Comparison of ENCODE assay signal across 19 cellular contexts in the genomic region with DNA sequence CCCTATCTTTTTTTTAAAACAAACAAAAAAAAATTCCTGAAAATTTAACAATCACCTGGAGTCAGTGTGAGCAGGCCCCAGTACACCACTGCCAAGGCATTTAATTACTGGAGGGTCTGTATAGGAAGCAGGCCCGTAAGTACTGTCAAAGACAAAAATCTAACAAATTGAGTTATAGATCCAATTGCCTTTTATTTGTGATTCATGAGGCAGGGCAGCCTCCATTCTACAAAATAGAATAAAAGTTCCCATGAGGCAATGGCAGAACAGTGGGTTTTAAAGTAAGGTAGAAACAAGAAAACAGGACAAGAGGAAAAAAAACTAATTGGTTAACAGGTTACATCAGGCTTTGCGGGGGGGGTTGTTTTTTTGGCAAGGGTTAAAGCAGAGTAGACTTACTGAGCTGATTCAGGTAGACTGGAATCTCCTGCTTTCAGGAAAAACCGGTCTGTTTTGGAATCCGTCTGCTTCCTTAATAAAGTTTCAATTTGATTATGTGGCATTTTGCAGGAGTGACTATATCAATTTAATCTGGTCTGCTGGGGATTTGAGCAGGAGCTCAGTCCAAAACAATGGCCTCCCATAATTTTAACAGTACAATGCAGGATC. TPM values are rescaled to one million over a fixed set of nuclear protein-coding genes. Genes with fewer than 3 reads are reported as not detected.
DNase-seq lines count a peak whose midpoint lies in the region; ATAC-seq and TF ChIP-seq lines count a peak whose summit lies in the region.
"Had no signal": no experiment of that assay in that cellular context is flagged by ENCODE, and none has a peak within 500 bp of the region (broad histone marks: within the 10 kb centered on the region; RNA-seq: fewer than 3 reads in every experiment).

No MANE protein-coding gene starts in this region.

- no peak for TF ChIP-seq POLR2A in uterus (IDR thresholded peaks at IDR 0.05)

- H3K36me3 ChIP-seq in PC-3 (ENCODE audit: low read depth, low read length) (no peaks in the 10 kb centered on the region), mesendoderm (ENCODE audit: control insufficient read depth, insufficient read depth, low read length) (no peaks in the 10 kb centered on the region), uterus (no peaks in the 10 kb centered on the region)
- no peaks in the 10 kb centered on the region for H3K36me3 ChIP-seq in CD8-positive, alpha-beta T cell (ENCODE audit: insufficient read depth, low read length)
- H3K36me3 ChIP-seq: thoracic aorta had no signal

- H3K4me2 ChIP-seq in PC-3 (ENCODE audit: low read length) (peak overlapping the region; percentile 49), mesendoderm (ENCODE audit: low read length) (no peak overlapping the region)
- H3K4me2 ChIP-seq: neural progenitor cell had no signal

- no peaks in the 10 kb centered on the region for H3K9me3 ChIP-seq in PC-3 (ENCODE audit: low read length)
- no peaks in the 10 kb centered on the region for H3K9me3 ChIP-seq in uterus
- no peaks in the 10 kb centered on the region for H3K9me3 ChIP-seq in CD8-positive, alpha-beta T cell (ENCODE audit: low read length)
- H3K9me3 ChIP-seq: spleen, thoracic aorta had no signal

- CTCF ChIA-PET in PC-3 (lab: Charles Lee): no interaction called here
- CTCF ChIA-PET in CD8-positive, alpha-beta T cell (lab: Charles Lee): no interaction called here

- H4K8ac ChIP-seq in mesendoderm (ENCODE audit: low read depth, low read length): peak overlapping the region; percentile 13

- H2BK15ac ChIP-seq in mesendoderm (replicated peaks; ENCODE audit: low read depth): no peak overlapping the region

- no peak overlapping the region for H3K4ac ChIP-seq in mesendoderm (ENCODE audit: low read depth, low read length)

- H3K4me3 ChIP-seq in PC-3 (ENCODE audit: low read length) (no peak overlapping the region), mesendoderm (ENCODE audit: low read length) (no peak overlapping the region), uterus (no peak overlapping the region)
- H3K4me3 ChIP-seq in CD8-positive, alpha-beta T cell (ENCODE audit: low read depth, low read length): no peak overlapping the region
- H3K4me3 ChIP-seq: neural progenitor cell, spleen, thoracic aorta had no signal

- no peak overlapping the region for H2AFZ ChIP-seq in PC-3 (ENCODE audit: low read length)
- H2AFZ ChIP-seq: neural progenitor cell had no signal

- no peak overlapping the region for H3K4me3 Mint-ChIP-seq in CD8-positive, alpha-beta T cell
- H3K4me3 Mint-ChIP-seq: activated CD8-positive, alpha-beta T cell treated with anti-CD3 and anti-CD28 coated beads for 36 hours; activated naive CD8-positive, alpha-beta T cell treated with anti-CD3 and anti-CD28 coated beads, Interleukin-2, amount 10 ng/mL, durations not matched to agents 7 days and 5 days; activated T-cell treated with anti-CD3 and anti-CD28 coated beads, Interleukin-2, amount 50 U/mL, for 24 hours; CD14-positive monocyte; neural progenitor cell had no signal

- H3K27ac Mint-ChIP-seq in CD8-positive, alpha-beta T cell: no peak overlapping the region
- H3K27ac Mint-ChIP-seq: activated CD8-positive, alpha-beta T cell treated with anti-CD3 and anti-CD28 coated beads for 36 hours; activated naive CD8-positive, alpha-beta T cell treated with anti-CD3 and anti-CD28 coated beads, Interleukin-2, amount 10 ng/mL, durations not matched to agents 7 days and 5 days; activated T-cell treated with anti-CD3 and anti-CD28 coated beads, Interleukin-2, amount 50 U/mL, for 24 hours; neural progenitor cell had no signal

- no peaks in the 10 kb centered on the region for H3K9me2 ChIP-seq in PC-3 (replicated peaks; ENCODE audit: low read length)

- POLR2A ChIA-PET in PC-3 (lab: Charles Lee; ENCODE audit: unreplicated experiment): no interaction called here
- POLR2A ChIA-PET in CD8-positive, alpha-beta T cell (lab: Charles Lee): no interaction called here

- no peaks in the 10 kb centered on the region for H3K9me3 Mint-ChIP-seq in CD8-positive, alpha-beta T cell
- H3K9me3 Mint-ChIP-seq: activated CD8-positive, alpha-beta T cell treated with anti-CD3 and anti-CD28 coated beads for 36 hours; activated T-cell treated with anti-CD3 and anti-CD28 coated beads, Interleukin-2, amount 50 U/mL, for 24 hours; neural progenitor cell had no signal

- no peak overlapping the region for H2AK5ac ChIP-seq in mesendoderm (ENCODE audit: low read length)

- no CpG with 5 or more reads among the region's 4 CpGs for WGBS in mesendoderm (ENCODE audit: extremely low coverage, insufficient coverage, low lambda C conversion rate)

- no peak for TF ChIP-seq CTCF in C4-2B (conservative IDR thresholded peaks at IDR 0.05)
- TF ChIP-seq CTCF in PC-3 (conservative IDR thresholded peaks at IDR 0.05; ENCODE audit: low read depth, low read length): no peak
- TF ChIP-seq CTCF in uterus (IDR thresholded peaks at IDR 0.05): no peak
- no peak for TF ChIP-seq CTCF in CD8-positive, alpha-beta T cell (IDR thresholded peaks at IDR 0.05)

- H3K79me2 ChIP-seq in PC-3 (ENCODE audit: low read length): no peaks in the 10 kb centered on the region
- H3K79me2 ChIP-seq in mesendoderm (ENCODE audit: control insufficient read depth, insufficient read depth, low read length): no peaks in the 10 kb centered on the region

- no peak overlapping the region for H4K5ac ChIP-seq in mesendoderm (ENCODE audit: low read length)

- no peak overlapping the region for H2BK120ac ChIP-seq in mesendoderm (ENCODE audit: low read depth, low read length)

- H3K36me3 Mint-ChIP-seq in CD8-positive, alpha-beta T cell: peaks cover 41% of the 10 kb centered on the region

- H3K9ac ChIP-seq in PC-3 (ENCODE audit: low read length) (no peak overlapping the region), mesendoderm (ENCODE audit: low read length) (no peak overlapping the region)
- H3K9ac ChIP-seq: neural progenitor cell had no signal

- H3F3A ChIP-seq in PC-3 (ENCODE audit: low read length, unreplicated experiment): no peaks in the 10 kb centered on the region

- ATAC-seq in PC-3 (peak; percentile 48; the same call in 1 of the 2 replicates), HG03039 (IDR thresholded peaks at IDR 0.05; ENCODE audit: unreplicated experiment) (no peak), HG03460 (IDR thresholded peaks at IDR 0.05; ENCODE audit: unreplicated experiment) (no peak)
- no peak for ATAC-seq in CD8-positive, alpha-beta T cell
- ATAC-seq: activated CD8-positive, alpha-beta T cell treated with anti-CD3 and anti-CD28 coated beads for 36 hours had no signal

- H3K4me1 ChIP-seq in PC-3 (ENCODE audit: insufficient read depth, low read length) (peaks cover 20% of the 10 kb centered on the region), mesendoderm (ENCODE audit: control insufficient read depth, low read depth, low read length) (no peaks in the 10 kb centered on the region), uterus (no peaks in the 10 kb centered on the region)
- H3K4me1 ChIP-seq in CD8-positive, alpha-beta T cell (ENCODE audit: insufficient read depth, low read length): no peaks in the 10 kb centered on the region
- H3K4me1 ChIP-seq: spleen had no signal

- H3K27me3 Mint-ChIP-seq in CD8-positive, alpha-beta T cell (ENCODE audit: low read depth): no peaks in the 10 kb centered on the region
- H3K27me3 Mint-ChIP-seq: activated CD8-positive, alpha-beta T cell treated with anti-CD3 and anti-CD28 coated beads for 36 hours; activated naive CD8-positive, alpha-beta T cell treated with anti-CD3 and anti-CD28 coated beads, Interleukin-2, amount 10 ng/mL, durations not matched to agents 7 days and 5 days; activated T-cell treated with anti-CD3 and anti-CD28 coated beads, Interleukin-2, amount 50 U/mL, for 24 hours had no signal

- H3K27me3 ChIP-seq in PC-3 (ENCODE audit: low read length) (no peaks in the 10 kb centered on the region), mesendoderm (ENCODE audit: insufficient read depth, low read length, poor library complexity) (no peaks in the 10 kb centered on the region), uterus (no peaks in the 10 kb centered on the region)
- H3K27me3 ChIP-seq in CD8-positive, alpha-beta T cell (ENCODE audit: insufficient read depth, low read length): no peaks in the 10 kb centered on the region
- H3K27me3 ChIP-seq: neural progenitor cell, spleen had no signal

- H3K27ac ChIP-seq in C4-2B: peak overlapping the region; percentile 84
- peak overlapping the region; percentile 51 for H3K27ac ChIP-seq in PC-3 (ENCODE audit: low read length)
- no peak overlapping the region for H3K27ac ChIP-seq in mesendoderm (ENCODE audit: low read depth, low read length)
- H3K27ac ChIP-seq in uterus: no peak overlapping the region
- H3K27ac ChIP-seq in CD8-positive, alpha-beta T cell (ENCODE audit: low read depth, low read length): no peak overlapping the region
- H3K27ac ChIP-seq: neural progenitor cell, spleen, thoracic aorta had no signal

- no peak overlapping the region for H3K18ac ChIP-seq in mesendoderm (ENCODE audit: low read length)

- H2BK5ac ChIP-seq in mesendoderm (ENCODE audit: low read length): no peak overlapping the region

- H3K56ac ChIP-seq in mesendoderm (ENCODE audit: low read length): no peak overlapping the region

- DNase-seq in PC-3 (peak; percentile 92), dermis microvascular lymphatic vessel endothelial cell (ENCODE audit: low read depth in 2 of 2) (peak; percentile 26 to 42), mesendoderm (no peak), uterus (no peak)
- DNase-seq in CD8-positive, alpha-beta T cell: no peak
- DNase-seq: activated CD8-positive, alpha-beta T cell treated with anti-CD3 and anti-CD28 coated beads for 36 hours; activated naive CD8-positive, alpha-beta T cell treated with anti-CD3 and anti-CD28 coated beads, Interleukin-2, amount 10 ng/mL, durations not matched to agents 7 days and 5 days; activated T-cell treated with anti-CD3 and anti-CD28 coated beads, Interleukin-2, amount 50 U/mL, for 24 hours; GOT3; IMR-90; NCI-H2029 treated with DMSO at 0.1 percent for 48 hours; spleen; T-helper 1 cell had no signal

- no peaks in the 10 kb centered on the region for H4K20me1 ChIP-seq in PC-3 (ENCODE audit: low read length)

- H3K4me1 Mint-ChIP-seq in CD8-positive, alpha-beta T cell (ENCODE audit: low read depth): peaks cover 15% of the 10 kb centered on the region
- H3K4me1 Mint-ChIP-seq: activated naive CD8-positive, alpha-beta T cell treated with anti-CD3 and anti-CD28 coated beads, Interleukin-2, amount 10 ng/mL, durations not matched to agents 7 days and 5 days; CD14-positive monocyte; neural progenitor cell had no signal

- no peak overlapping the region for H3K23ac ChIP-seq in mesendoderm (ENCODE audit: low read length)

- no TSS peak for BruUV-seq in PC-3 (replicated peaks; lab: Mats Ljungman, UMichigan)

- intact Hi-C loops in PC-3 (cut with micrococcal nuclease): no loop called here
- intact Hi-C loops in uterus (cut with DNase I; ENCODE audit: low total_unique reads): no loop called here
- intact Hi-C loops in CD8-positive, alpha-beta T cell (cut with DNase I, micrococcal nuclease): no loop called here

- no peaks in the 10 kb centered on the region for H3K79me1 ChIP-seq in mesendoderm (ENCODE audit: low read length)

RNA-seq across cellular contexts. Expression of gene AUH, which starts 48.9 kb away (rescaled TPM):
- 30.4 and 32.3 TPM in 2 replicates for total RNA-seq in PC-3 (2014; rRNA removed)
- total RNA-seq in dermis microvascular lymphatic vessel endothelial cell: 8.6 and 9.6 TPM in 2 replicates
- polyA plus RNA-seq in mesendoderm (2013, experiment 1 of 2): 13.9 TPM
- 14.5 TPM for polyA plus RNA-seq in mesendoderm (2013, experiment 2 of 2)
- 10 to 100 TPM in 3 of 4 donors, 1 to 10 TPM in 1; 4.4 to 36.7 (median 23.7) TPM for total RNA-seq in uterus
- total RNA-seq in CD8-positive, alpha-beta T cell: 10 to 100 TPM; 13.4 to 15.2 TPM

Comparison
In these comparisons a context has a peak if more than half of its experiments do, and no peak if none do; other contexts are left out.
1. H3K27ac ChIP-seq: peak in C4-2B (single experiment) and PC-3 (single experiment); none in mesendoderm (single experiment), uterus (0 of 2) and CD8-positive, alpha-beta T cell (single experiment).
2. DNase-seq: peak in PC-3 (single experiment) and dermis microvascular lymphatic vessel endothelial cell (2 of 2); none in mesendoderm (single experiment), uterus (0 of 2) and CD8-positive, alpha-beta T cell (0 of 7).